15 cellular contexts compared by ENCODE assay signal in the genomic region with DNA sequence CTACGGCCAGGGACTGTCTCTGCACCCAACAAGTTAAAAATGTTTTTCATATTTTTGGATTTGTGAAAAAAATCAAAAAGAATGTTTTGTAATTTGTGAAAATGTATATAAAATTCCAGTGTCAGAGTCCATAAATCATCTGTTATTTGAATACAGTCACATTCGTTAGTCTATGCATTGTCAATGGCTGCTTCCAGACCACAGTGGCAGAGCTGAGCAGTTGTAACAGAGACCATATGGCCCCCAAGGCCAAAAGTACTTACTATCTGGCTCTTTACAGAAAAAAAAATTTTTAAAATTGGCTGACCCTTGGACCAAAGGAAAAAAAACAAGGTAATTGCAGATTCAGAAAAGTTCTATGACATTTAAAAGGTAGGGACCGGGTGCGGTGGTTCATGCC.
"Had no signal": no experiment of that assay in that cellular context is flagged by ENCODE, and none has a peak within 500 bp of the region (broad histone marks: within the 10 kb centered on the region; RNA-seq: fewer than 3 reads in every experiment).

No MANE protein-coding gene starts in this region.

- H3K9me3 ChIP-seq: heart right ventricle, mucosa of descending colon, testis, tibial nerve had no signal

- DNase-seq: effector memory CD8-positive, alpha-beta T cell; heart right ventricle; hypothalamus; kidney glomerular epithelial cell; mammary epithelial cell; mucosa of descending colon; natural killer cell; posterior cingulate gyrus; right cardiac atrium; stimulated activated CD4-positive, alpha-beta T cell treated with anti-CD3 and anti-CD28 coated beads, Interleukin-2, amount 100 ng/mL, for 48 hours; stimulated activated naive CD8-positive, alpha-beta T cell treated with anti-CD3 and anti-CD28 coated beads, Interleukin-15, Interleukin-2, amounts not matched to agents 100 U/mL and 50 U/mL, for 24 hours; testis had no signal

- H3K4me3 ChIP-seq: heart right ventricle, mucosa of descending colon, smooth muscle cell, testis, tibial nerve had no signal

- H3K27me3 ChIP-seq: heart right ventricle, testis, tibial nerve had no signal

- H3K27ac ChIP-seq: heart right ventricle, testis, tibial nerve had no signal

- H3K4me1 ChIP-seq: heart right ventricle had no signal

- H3K36me3 ChIP-seq: heart right ventricle, tibial nerve had no signal

- ATAC-seq: effector memory CD8-positive, alpha-beta T cell; heart right ventricle; mucosa of descending colon; natural killer cell; right cardiac atrium; stimulated activated effector memory CD8-positive, alpha-beta T cell treated with anti-CD3 and anti-CD28 coated beads, Interleukin-12 subunit alpha, Interleukin-12 subunit beta, amount 100 ng/mL, for 72 hours; stimulated activated naive CD8-positive, alpha-beta T cell treated with anti-CD3 and anti-CD28 coated beads, Interleukin-15, Interleukin-2, amounts not matched to agents 100 U/mL and 50 U/mL, for 24 hours had no signal

- H3K4me2 ChIP-seq: smooth muscle cell had no signal
